In the genomic region with DNA sequence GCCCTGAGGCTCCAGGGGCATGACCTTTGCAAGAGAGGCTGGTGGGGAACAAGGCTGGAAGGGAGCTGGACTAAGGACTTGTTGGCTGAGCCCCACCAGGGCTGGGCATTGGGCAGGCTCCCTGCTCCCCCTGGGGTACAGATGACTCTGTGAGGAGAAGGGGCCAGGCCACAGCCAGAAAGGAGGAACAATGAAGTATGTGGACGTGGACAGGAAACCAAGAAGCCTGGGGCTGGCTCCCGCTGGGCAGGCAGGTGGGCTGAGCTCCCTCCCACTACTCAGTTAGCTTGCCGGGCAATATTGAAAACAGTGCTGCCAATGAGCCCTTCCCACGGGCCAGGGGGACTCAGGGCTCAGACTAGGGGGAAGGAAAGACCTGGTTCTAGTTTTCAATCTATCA, we compare ENCODE assay signal across 23 cellular contexts.
DNase-seq lines count a peak whose midpoint lies in the region; ATAC-seq, FAIRE-seq and TF ChIP-seq lines count a peak whose summit lies in the region.
"Had no signal": no experiment of that assay in that cellular context is flagged by ENCODE, and none has a peak within 500 bp of the region (broad histone marks: within the 10 kb centered on the region; RNA-seq: fewer than 3 reads in every experiment).

No MANE protein-coding gene starts in this region.

- H3K36me3 ChIP-seq in HepG2 (replicated peaks in 1 of 2; ENCODE audit: control insufficient read depth in 1 of 2, insufficient read depth in 2 of 2, low read length in 2 of 2) (no peaks in the 10 kb centered on the region), right lobe of liver (no peaks in the 10 kb centered on the region), WERI-Rb-1 (no peaks in the 10 kb centered on the region), mesenchymal stem cell (ENCODE audit: control insufficient read depth in 1 of 2, insufficient read depth in 2 of 2, low read depth in 1 of 2, low read length in 2 of 2) (no peaks in the 10 kb centered on the region), upper lobe of right lung (no peaks in the 10 kb centered on the region)
- H3K36me3 ChIP-seq: Peyer's patch, right atrium auricular region, SJSA1 had no signal

- no peak for TF ChIP-seq RAD21 in HepG2 (CRISPR knock-in tag; IDR thresholded peaks at IDR 0.05)

- peak overlapping the region; percentile 41 for H4K8ac ChIP-seq in mesenchymal stem cell (ENCODE audit: low read length)

- TF ChIP-seq POLR2A in HepG2 (IDR thresholded peaks at IDR 0.05; ENCODE audit: insufficient read depth in 1 of 2, low read depth in 2 of 2, low read length in 2 of 2) (no peak), right lobe of liver (IDR thresholded peaks at IDR 0.05) (no peak)

- ATAC-seq in HepG2 (no peak; the same call in 2 of the 3 replicates), right lobe of liver (no peak), upper lobe of right lung (peak; percentile 27)
- ATAC-seq: activated naive CD4-positive, alpha-beta T cell treated with anti-CD3 and anti-CD28 coated beads, Interleukin-2, amount 50 U/mL, for 72 hours; activated T-helper 17 cell treated with anti-CD3 and anti-CD28 coated beads, Interleukin-2, amount 50 U/mL, for 72 hours; HCT116 had no signal

- H3K4me2 ChIP-seq in HepG2 (ENCODE audit: low read depth, low read length) (peak overlapping the region; percentile 19; the same call in 1 of the 2 replicates), mesenchymal stem cell (ENCODE audit: low read length, poor library complexity, severe bottlenecking) (no peak overlapping the region)

- 16% methylated on average over 3 of the region's 4 CpGs for WGBS in HepG2 (ENCODE audit: low lambda C conversion rate)
- 20% methylated on average over 1 of the region's 4 CpGs for WGBS in right lobe of liver (ENCODE audit: insufficient coverage, low coverage, low lambda C conversion rate, missing lambda C conversion rate)
- 76% methylated on average over 4 of the region's 4 CpGs for WGBS in mesenchymal stem cell

- in situ Hi-C loops in HepG2 (cut with HindIII; ENCODE audit: extremely low pct_ligation_motif_present, low pct_unique_long_range_greater_than_20kb), result no loop called here

- intact Hi-C loops in HepG2 (cut with micrococcal nuclease; ENCODE audit: unreplicated experiment) (no loop called here), right lobe of liver (cut with DNase I) (no loop called here), upper lobe of right lung (cut with DNase I) (no loop called here)

- H3K79me1 ChIP-seq in mesenchymal stem cell (replicated peaks; ENCODE audit: low read length, poor library complexity, severe bottlenecking), result no peaks in the 10 kb centered on the region

- no peak overlapping the region for H3K9ac ChIP-seq in HepG2 (ENCODE audit: insufficient read depth, low read depth, low read length)
- H3K9ac ChIP-seq in mesenchymal stem cell (ENCODE audit: low read length), result no peak overlapping the region

- H3K4me3 ChIP-seq in HepG2 (replicated peaks in 1 of 3; ENCODE audit: insufficient read depth in 1 of 3, low read depth in 2 of 3, low read length in 3 of 3) (no peak overlapping the region), right lobe of liver (no peak overlapping the region), WERI-Rb-1 (ENCODE audit: low read depth, low read length) (no peak overlapping the region), mesenchymal stem cell (ENCODE audit: insufficient read depth in 1 of 2, low read depth in 1 of 2, low read length in 2 of 2) (no peak overlapping the region), upper lobe of right lung (no peak overlapping the region)
- H3K4me3 ChIP-seq: lung, Peyer's patch, right atrium auricular region, SJSA1 had no signal

- no peaks in the 10 kb centered on the region for H3K9me3 ChIP-seq in HepG2 (ENCODE audit: low read length)
- H3K9me3 ChIP-seq in right lobe of liver, result no peaks in the 10 kb centered on the region
- peaks cover 3% of the 10 kb centered on the region for H3K9me3 ChIP-seq in WERI-Rb-1 (ENCODE audit: severe bottlenecking)
- H3K9me3 ChIP-seq in mesenchymal stem cell (ENCODE audit: control insufficient read depth, low read length), result no peaks in the 10 kb centered on the region
- no peaks in the 10 kb centered on the region for H3K9me3 ChIP-seq in upper lobe of right lung
- H3K9me3 ChIP-seq: Peyer's patch, right atrium auricular region, SJSA1 had no signal

- H3K14ac ChIP-seq in mesenchymal stem cell (ENCODE audit: low read length in 2 of 2), result peak overlapping the region in 1 of 2 experiments; percentile 97

- H4K20me1 ChIP-seq in HepG2 (ENCODE audit: insufficient read depth, low read length), result no peaks in the 10 kb centered on the region

- H2AK5ac ChIP-seq in mesenchymal stem cell (ENCODE audit: low read length, severe bottlenecking), result peak overlapping the region; percentile 67

- no peak for FAIRE-seq in HepG2 (lab: Jason Lieb, UNC)
- FAIRE-seq: A204.1, D721Med, HTR-8/SVneo had no signal

- H3K79me2 ChIP-seq in HepG2 (ENCODE audit: insufficient read depth, low read length), result no peaks in the 10 kb centered on the region

- TF ChIP-seq CTCF in HepG2 (CRISPR knock-in tag; IDR thresholded peaks at IDR 0.05), result no peak
- TF ChIP-seq CTCF in right lobe of liver (IDR thresholded peaks at IDR 0.05), result no peak
- no peak for TF ChIP-seq CTCF in WERI-Rb-1 (IDR thresholded peaks at IDR 0.05; ENCODE audit: low read depth, low read length)
- no peak for TF ChIP-seq CTCF in upper lobe of right lung (IDR thresholded peaks at IDR 0.05)

- H3K27ac ChIP-seq in HepG2 (ENCODE audit: extremely low read length, insufficient read depth, low read length), result no peak overlapping the region
- H3K27ac ChIP-seq in right lobe of liver, result no peak overlapping the region
- peak overlapping the region; percentile 31; the same call in 1 of the 2 replicates for H3K27ac ChIP-seq in WERI-Rb-1
- H3K27ac ChIP-seq in mesenchymal stem cell (ENCODE audit: low read length, poor library complexity, severe bottlenecking), result peak overlapping the region; percentile 82
- peak overlapping the region; percentile 43 for H3K27ac ChIP-seq in upper lobe of right lung
- H3K27ac ChIP-seq: Peyer's patch, right atrium auricular region, SJSA1 had no signal

- peak overlapping the region; percentile 81 for H4K91ac ChIP-seq in mesenchymal stem cell (ENCODE audit: low read length)

- H2BK12ac ChIP-seq in mesenchymal stem cell (ENCODE audit: low read length in 2 of 2), result peak overlapping the region; percentile 50 to 98

- peak overlapping the region; percentile 59 to 98 for H3K18ac ChIP-seq in mesenchymal stem cell (ENCODE audit: low read depth in 1 of 2, low read length in 2 of 2)

- H3K27me3 ChIP-seq in HepG2 (ENCODE audit: control insufficient read depth in 1 of 2, insufficient read depth in 2 of 2, low read length in 2 of 2) (peaks cover 3 to 23% of the 10 kb centered on the region in 2 experiments; a peak in 4 of 5 replicates), right lobe of liver (no peaks in the 10 kb centered on the region), WERI-Rb-1 (ENCODE audit: insufficient read depth, low read depth, severe bottlenecking) (no peaks in the 10 kb centered on the region), mesenchymal stem cell (ENCODE audit: control insufficient read depth in 1 of 2, insufficient read depth in 1 of 2, low read length in 2 of 2) (peaks cover 0 to 13% of the 10 kb centered on the region in 2 experiments), upper lobe of right lung (no peaks in the 10 kb centered on the region)
- H3K27me3 ChIP-seq: Peyer's patch, right atrium auricular region, SJSA1 had no signal

- DNase-seq in HepG2 (ENCODE audit: low spot score) (no peak), right lobe of liver (no peak), WERI-Rb-1 (no peak), mesenchymal stem cell (no peak), upper lobe of right lung (no peak), SW 1271 (lab: John Stamatoyannopoulos, UW) (no peak), GDM1 (lab: John Stamatoyannopoulos, UW) (no peak), COR-L47 (lab: John Stamatoyannopoulos, UW) (no peak)
- DNase-seq: activated CD8-positive, alpha-beta memory T cell treated with anti-CD3 and anti-CD28 coated beads, Interleukin-2, amount 50 U/mL, for 4 hours; C1 segment of cervical spinal cord; NCI-H1105 treated with DMSO at 0.1 percent for 48 hours; NK-92 treated with Interleukin-12 subunit alpha and Interleukin-12 subunit beta, amount 100 ng/mL, for 24 hours; Peyer's patch; stimulated activated CD4-positive, alpha-beta T cell treated with anti-CD3 and anti-CD28 coated beads, Interleukin-15, amount 100 ng/mL, for 24 hours had no signal

- no TSS peak for BruUV-seq in HepG2 (replicated peaks; lab: Mats Ljungman, UMichigan)

- H3K4me1 ChIP-seq in HepG2 (ENCODE audit: insufficient read depth, low read length) (peaks cover 14% of the 10 kb centered on the region), right lobe of liver (no peaks in the 10 kb centered on the region), mesenchymal stem cell (ENCODE audit: control insufficient read depth, insufficient read depth, low read depth, low read length) (peaks cover 13% of the 10 kb centered on the region), upper lobe of right lung (no peaks in the 10 kb centered on the region)
- H3K4me1 ChIP-seq: Peyer's patch, right atrium auricular region had no signal

- peak overlapping the region; percentile 87 for H2BK15ac ChIP-seq in mesenchymal stem cell (ENCODE audit: low read depth, poor library complexity, severe bottlenecking)

- H3K4ac ChIP-seq in mesenchymal stem cell (ENCODE audit: low read depth in 1 of 2, low read length in 2 of 2), result peak overlapping the region; percentile 58 to 74

- POLR2A ChIA-PET in HepG2 (lab: Yijun Ruan, JAX), result no interaction called here

- no peak overlapping the region for H3K23ac ChIP-seq in mesenchymal stem cell (ENCODE audit: low read length in 2 of 2)

- TF ChIP-seq EP300 in HepG2 (IDR thresholded peaks at IDR 0.05; ENCODE audit: low read depth in 2 of 2, low read length in 2 of 2) (no peak), HepG2 (CRISPR knock-in tag; IDR thresholded peaks at IDR 0.05; ENCODE audit: borderline replicate concordance) (no peak)

- H2BK120ac ChIP-seq in mesenchymal stem cell (ENCODE audit: low read depth, low read length), result peak overlapping the region; percentile 75

- H2BK5ac ChIP-seq in mesenchymal stem cell (ENCODE audit: low read depth, low read length, poor library complexity, severe bottlenecking), result peak overlapping the region; percentile 69

- CTCF ChIA-PET in HepG2 (lab: Yijun Ruan, JAX; ENCODE audit: low intra/inter-chr PET ratio, low total read pairs), result no interaction called here

- H2AFZ ChIP-seq in HepG2 (ENCODE audit: low read length), result no peak overlapping the region
- no peak overlapping the region for H2AFZ ChIP-seq in mesenchymal stem cell (ENCODE audit: low read depth, low read length)

TF ChIP-seq in HepG2, 621 proteins besides CTCF, POLR2A, EP300 and RAD21 (continues in another document):
- TF ChIP-seq EEA1 (CRISPR knock-in tag; IDR thresholded peaks at IDR 0.05; ENCODE audit: borderline replicate concordance), result no peak
- no peak for TF ChIP-seq ZNF260 (CRISPR knock-in tag; IDR thresholded peaks at IDR 0.05; ENCODE audit: borderline replicate concordance, low read depth)
- TF ChIP-seq ZBTB42 (CRISPR knock-in tag; IDR thresholded peaks at IDR 0.05), result no peak

Comparison
In these comparisons a context has a peak if more than half of its experiments do, and no peak if none do; other contexts are left out.
1. H3K27ac ChIP-seq: peak in WERI-Rb-1 (single experiment), mesenchymal stem cell (single experiment) and upper lobe of right lung (single experiment); none in HepG2 (single experiment) and right lobe of liver (0 of 3).